Comparison of ENCODE assay signal across 19 cellular contexts in genomic region chr10:130689743-130690626, GRCh38.
"Had no signal": no experiment of that assay in that cellular context is flagged by ENCODE, and none has a peak within 500 bp of the region (broad histone marks: within the 10 kb centered on the region; RNA-seq: fewer than 3 reads in every experiment).

No MANE protein-coding gene starts in this region.

- DNase-seq: colonic mucosa; dermis blood vessel endothelial cell; dorsolateral prefrontal cortex; effector CD4-positive, alpha-beta T cell; effector memory CD4-positive, alpha-beta T cell; foreskin keratinocyte; glutamatergic neuron; head of caudate nucleus; heart right ventricle; hippocampal formation; left cardiac atrium; left lung; left ventricle myocardium superior; lower lobe of right lung; mesenchymal stem cell; mucosa of descending colon had no signal

- H3K27ac Mint-ChIP-seq: mesothelial cell of epicardium had no signal

- H3K27me3 ChIP-seq: colonic mucosa, foreskin keratinocyte, gastroesophageal sphincter, left lung had no signal

- ATAC-seq: foreskin keratinocyte, gastroesophageal sphincter, heart right ventricle, left cardiac atrium, left lung, left ventricle myocardium superior, lower lobe of right lung, mucosa of descending colon had no signal

- H3K9me3 Mint-ChIP-seq: mesothelial cell of epicardium had no signal

- H3K27ac ChIP-seq: colonic mucosa, dorsolateral prefrontal cortex, esophagus muscularis mucosa, foreskin keratinocyte, gastroesophageal sphincter, heart right ventricle, left lung, lower lobe of right lung had no signal

- H3K9me3 ChIP-seq: colonic mucosa, left lung, lower lobe of right lung had no signal

- H3K36me3 ChIP-seq: colonic mucosa, esophagus muscularis mucosa, gastroesophageal sphincter, heart right ventricle, left lung, lower lobe of right lung had no signal

- H3K4me3 ChIP-seq: colonic mucosa, dorsolateral prefrontal cortex, esophagus muscularis mucosa, gastroesophageal sphincter, heart right ventricle, left lung, lower lobe of right lung, mucosa of descending colon had no signal

- H3K36me3 Mint-ChIP-seq: mesothelial cell of epicardium had no signal

- H3K4me1 ChIP-seq: colonic mucosa, esophagus muscularis mucosa, foreskin keratinocyte, gastroesophageal sphincter, heart right ventricle, left lung, lower lobe of right lung had no signal

- H3K4me3 Mint-ChIP-seq: mesothelial cell of epicardium had no signal
